In genomic region chr1:17531682-17532487, GRCh38 we compare ENCODE assay signal across 8 cellular contexts. TPM values are rescaled to one million over a fixed set of nuclear protein-coding genes. Genes with fewer than 3 reads are reported as not detected.
DNase-seq lines count a peak whose midpoint lies in the region; ATAC-seq and TF ChIP-seq lines count a peak whose summit lies in the region.

No MANE protein-coding gene starts in this region.

- no peak for TF ChIP-seq CTCF in coronary artery (IDR thresholded peaks at IDR 0.05)

- H3K4me3 ChIP-seq in MG63 (no peak overlapping the region), coronary artery (no peak overlapping the region)

- no peaks in the 10 kb centered on the region for H3K36me3 Mint-ChIP-seq in activated T-cell treated with anti-CD3 and anti-CD28 coated beads, Interleukin-2, amount 50 U/mL, for 4 hours (ENCODE audit: insufficient read depth)

- DNase-seq in MG63 (peak; percentile 89), coronary artery (ENCODE audit: low spot score) (peak; percentile 93), medulla oblongata (ENCODE audit: extremely low spot score) (peak; percentile 87)
- DNase-seq in activated T-cell treated with anti-CD3 and anti-CD28 coated beads, Interleukin-2, amount 50 U/mL, for 4 hours, result no peak

- no peak for ATAC-seq in HG02852 (IDR thresholded peaks at IDR 0.05; ENCODE audit: unreplicated experiment)
- no peak for ATAC-seq in HG02642 (IDR thresholded peaks at IDR 0.05; ENCODE audit: poor library complexity, unreplicated experiment)
- ATAC-seq in GM18861 (IDR thresholded peaks at IDR 0.05; ENCODE audit: unreplicated experiment), result no peak
- ATAC-seq in activated T-cell treated with anti-CD3 and anti-CD28 coated beads, Interleukin-2, amount 50 U/mL, for 4 hours, result no peak

- no peaks in the 10 kb centered on the region for H3K36me3 ChIP-seq in MG63

- H3K9me3 ChIP-seq in MG63, result no peaks in the 10 kb centered on the region

- H3K9me3 Mint-ChIP-seq in activated T-cell treated with anti-CD3 and anti-CD28 coated beads, Interleukin-2, amount 50 U/mL, for 4 hours, result no peaks in the 10 kb centered on the region

- H3K27ac ChIP-seq in coronary artery (peak overlapping the region; percentile 86), temporal lobe (ENCODE audit: low read depth, low read length) (peak overlapping the region; percentile 58)

- H3K4me3 Mint-ChIP-seq in activated T-cell treated with anti-CD3 and anti-CD28 coated beads, Interleukin-2, amount 50 U/mL, for 4 hours, result no peak overlapping the region

- peaks cover 17% of the 10 kb centered on the region for H3K27me3 Mint-ChIP-seq in activated T-cell treated with anti-CD3 and anti-CD28 coated beads, Interleukin-2, amount 50 U/mL, for 4 hours (ENCODE audit: low read depth)

- H3K27me3 ChIP-seq in MG63, result no peaks in the 10 kb centered on the region

- no peaks in the 10 kb centered on the region for H3K4me1 Mint-ChIP-seq in activated T-cell treated with anti-CD3 and anti-CD28 coated beads, Interleukin-2, amount 50 U/mL, for 4 hours (ENCODE audit: low read depth)

RNA-seq across cellular contexts. Expression of gene ARHGEF10L, which starts 7.6 kb away (rescaled TPM):
- total RNA-seq in MG63 (2014; rRNA removed; shearing (Covaris generic); ENCODE audit: low replicate concordance), result 7.6 and 15.9 TPM in 2 replicates
- 20.9 TPM for total RNA-seq in temporal lobe
- under 1 TPM in 2 of 3 donors, not detected in 1; 0.08 to 0.24 TPM for total RNA-seq in activated T-cell treated with anti-CD3 and anti-CD28 coated beads, Interleukin-2, amount 50 U/mL, for 4 hours
